In the genomic region with DNA sequence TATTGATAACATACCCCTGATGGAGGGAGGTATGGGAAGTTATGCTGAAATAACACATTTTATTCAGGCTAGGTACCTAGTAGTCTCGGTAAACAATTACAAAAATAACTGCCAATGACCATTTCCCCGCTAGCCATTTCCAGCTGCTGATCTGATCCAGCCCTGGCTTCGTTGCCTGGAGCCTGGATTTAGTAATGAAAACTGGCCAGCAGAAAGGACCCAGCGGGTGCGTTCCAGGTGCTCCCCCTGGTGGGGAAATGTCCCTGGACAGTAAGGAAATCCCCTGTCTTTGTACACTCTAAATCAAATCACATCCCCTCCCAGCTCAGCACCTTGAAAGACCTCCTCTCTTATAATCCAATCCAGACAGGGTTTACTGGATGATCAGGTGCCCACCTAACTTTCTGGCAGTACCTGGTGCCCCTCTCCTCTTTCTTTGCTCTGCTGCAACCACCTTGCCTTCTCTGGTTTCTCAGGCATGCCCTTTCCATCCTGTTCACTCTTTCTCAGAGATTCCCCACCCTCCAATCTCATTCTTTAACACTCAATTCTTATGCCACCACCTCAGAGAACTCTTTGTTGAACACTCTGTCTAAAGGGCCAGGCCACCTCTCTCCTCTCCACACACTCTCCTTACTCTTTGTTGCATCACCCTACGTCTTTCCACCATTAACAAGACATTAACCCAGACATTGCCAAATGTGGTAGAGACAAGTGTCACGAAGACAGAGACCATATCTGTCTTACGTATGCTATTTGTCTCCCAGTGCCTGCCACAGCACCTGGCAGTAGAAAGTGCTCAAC, we compare ENCODE assay signal across 8 cellular contexts. TPM values are rescaled to one million over a fixed set of nuclear protein-coding genes. Genes with fewer than 3 reads are reported as not detected.
DNase-seq lines count a peak whose midpoint lies in the region; FAIRE-seq and TF ChIP-seq lines count a peak whose summit lies in the region.

No MANE protein-coding gene starts in this region.

- TF ChIP-seq POLR2A in GM12891 (IDR thresholded peaks at IDR 0.05; ENCODE audit: low read depth, low read length), result no peak

- H3K4me3 Mint-ChIP-seq in osteocyte (ENCODE audit: unreplicated experiment), result no peak overlapping the region

- peaks cover 19% of the 10 kb centered on the region for H3K27me3 Mint-ChIP-seq in osteocyte (ENCODE audit: unreplicated experiment)

- FAIRE-seq in GM12891 (lab: Jason Lieb, UNC), result peak; percentile 31
- FAIRE-seq in urothelium cell line (lab: Jason Lieb, UNC), result no peak

- no peak overlapping the region for H3K27ac Mint-ChIP-seq in osteocyte (ENCODE audit: unreplicated experiment)

- no peaks in the 10 kb centered on the region for H3K36me3 Mint-ChIP-seq in osteocyte (ENCODE audit: unreplicated experiment)

- TF ChIP-seq CTCF in fibroblast of the aortic adventitia (IDR thresholded peaks at IDR 0.05; ENCODE audit: insufficient read depth, low read length), result peak; percentile 83
- TF ChIP-seq CTCF in osteocyte (IDR thresholded peaks at IDR 0.05), result peak; percentile 89

- peak; percentile 38 for DNase-seq in 8988T
- DNase-seq in GM12891 (ENCODE audit: insufficient read length, low spot score), result peak; percentile 25
- peak; percentile 25 for DNase-seq in NT2/D1 (ENCODE audit: low read depth, low spot score)
- DNase-seq in activated T-cell treated with anti-CD3 and anti-CD28 coated beads for 24 hours (ENCODE audit: low read depth), result peak; percentile 6
- DNase-seq in fibroblast of the aortic adventitia (ENCODE audit: low read depth), result peak; percentile 85
- DNase-seq in osteocyte (ENCODE audit: extremely low spot score, unreplicated experiment), result peak; percentile 91
- peak; percentile 66 for DNase-seq in urothelium cell line (ENCODE audit: low spot score)
- DNase-seq in NCI-H128 (lab: John Stamatoyannopoulos, UW; ENCODE audit: unreplicated experiment), result no peak

- no peak overlapping the region for H3K4me3 ChIP-seq in NT2/D1 (ENCODE audit: insufficient read length, low read depth)
- H3K4me3 ChIP-seq in fibroblast of the aortic adventitia (ENCODE audit: low read depth, low read length), result no peak overlapping the region

- H3K27me3 ChIP-seq in NT2/D1 (ENCODE audit: insufficient read depth, insufficient read length), result no peaks in the 10 kb centered on the region

- no peaks in the 10 kb centered on the region for H3K4me1 Mint-ChIP-seq in osteocyte (ENCODE audit: unreplicated experiment)

- no peaks in the 10 kb centered on the region for H3K9me3 Mint-ChIP-seq in osteocyte (ENCODE audit: unreplicated experiment)

- no peaks in the 10 kb centered on the region for H3K36me3 ChIP-seq in NT2/D1 (ENCODE audit: insufficient read depth, insufficient read length, low read length)

- no peak overlapping the region for H3K9ac ChIP-seq in NT2/D1 (ENCODE audit: insufficient read length, low read depth)

- no peaks in the 10 kb centered on the region for H3K4me1 ChIP-seq in NT2/D1 (ENCODE audit: insufficient read depth, insufficient read length)

- no peaks in the 10 kb centered on the region for H3K9me3 ChIP-seq in NT2/D1 (ENCODE audit: insufficient read depth, low read length)

TF ChIP-seq in GM12891, 5 proteins besides CTCF, POLR2A, EP300 and RAD21:
- TF ChIP-seq SPI1 (IDR thresholded peaks at IDR 0.05; ENCODE audit: low read depth, low read length) (no peak), POLR2AphosphoS5 (IDR thresholded peaks at IDR 0.05; ENCODE audit: low read depth, low read length) (no peak), PAX5 (IDR thresholded peaks at IDR 0.05; ENCODE audit: insufficient read depth, low read length, severe bottlenecking) (no peak), POU2F2 (IDR thresholded peaks at IDR 0.05; ENCODE audit: low read depth, low read length) (no peak), TAF1 (IDR thresholded peaks at IDR 0.05; ENCODE audit: low read depth, low read length) (no peak)

RNA-seq across cellular contexts. Expression of gene SMAD5, which starts 50.1 kb away (rescaled TPM):
- 3.6 TPM for polyA plus RNA-seq in GM12891 (2012; ENCODE audit: low read depth, missing spikeins)
- 88.7 and 590 TPM in 2 replicates for total RNA-seq in fibroblast of the aortic adventitia (ENCODE audit: low replicate concordance)
- 62.7 and 63.2 TPM in 2 replicates for total RNA-seq in osteocyte

RNA-seq across cellular contexts. Expression of gene TGFBI, which starts 53.8 kb away (rescaled TPM):
- not detected for polyA plus RNA-seq in GM12891 (2012; ENCODE audit: low read depth, missing spikeins)
- total RNA-seq in fibroblast of the aortic adventitia (ENCODE audit: low replicate concordance) (169 and 227 TPM in 2 replicates), osteocyte (267 and 343 TPM in 2 replicates)
